11 cellular contexts compared by ENCODE assay signal in genomic region chr7:2845193-2845592, GRCh38. TPM values are rescaled to one million over a fixed set of nuclear protein-coding genes. Genes with fewer than 3 reads are reported as not detected.
DNase-seq lines count a peak whose midpoint lies in the region; ATAC-seq and TF ChIP-seq lines count a peak whose summit lies in the region.
"Had no signal": no experiment of that assay in that cellular context is flagged by ENCODE, and none has a peak within 500 bp of the region (broad histone marks: within the 10 kb centered on the region; RNA-seq: fewer than 3 reads in every experiment).

No MANE protein-coding gene starts in this region.

- TF ChIP-seq CTCF in MM.1S (IDR thresholded peaks at IDR 0.05; ENCODE audit: low read length) (no peak), osteoblast (IDR thresholded peaks at IDR 0.05; ENCODE audit: extremely low read depth, low read depth, low read length) (no peak)

- H3K27me3 Mint-ChIP-seq in activated CD4-positive, alpha-beta T cell treated with anti-CD3 and anti-CD28 coated beads for 36 hours, result no peaks in the 10 kb centered on the region

- H3K4me1 Mint-ChIP-seq in activated CD4-positive, alpha-beta T cell treated with anti-CD3 and anti-CD28 coated beads for 36 hours, result peaks cover 23% of the 10 kb centered on the region

- H3K4me2 ChIP-seq in MM.1S (ENCODE audit: low read depth, low read length) (peak overlapping the region; percentile 57; the same call in 1 of the 2 replicates), osteoblast (ENCODE audit: insufficient read depth, low read length) (peak overlapping the region; percentile 99)

- peak overlapping the region; percentile 14 for H3K27ac Mint-ChIP-seq in activated CD4-positive, alpha-beta T cell treated with anti-CD3 and anti-CD28 coated beads for 36 hours

- H3K36me3 Mint-ChIP-seq in activated CD4-positive, alpha-beta T cell treated with anti-CD3 and anti-CD28 coated beads for 36 hours (ENCODE audit: low read depth), result peaks cover 3% of the 10 kb centered on the region

- no peak for ATAC-seq in activated CD4-positive, alpha-beta T cell treated with anti-CD3 and anti-CD28 coated beads for 36 hours
- ATAC-seq in GM18909 (IDR thresholded peaks at IDR 0.05; ENCODE audit: poor library complexity, unreplicated experiment), result no peak

- no peaks in the 10 kb centered on the region for H3F3A ChIP-seq in MM.1S (ENCODE audit: insufficient read depth, low read length)

- H3K27ac ChIP-seq in MM.1S (ENCODE audit: low read length) (no peak overlapping the region), duodenal mucosa (ENCODE audit: low read depth, low read length) (no peak overlapping the region), osteoblast (ENCODE audit: low read depth, low read length) (no peak overlapping the region)

- CTCF ChIA-PET in activated CD4-positive, alpha-beta T cell treated with anti-CD3 and anti-CD28 coated beads for 36 hours (lab: Charles Lee), result interaction anchor here (0.6 to 1.1 kb wide), 3 partner anchors 19 to 226 kb away, joined by 3 to 6 read pairs (median 4); no protein-coding TSS in a partner anchor

- H3K36me3 ChIP-seq in MM.1S (replicated peaks; ENCODE audit: insufficient read depth, low read length) (no peaks in the 10 kb centered on the region), duodenal mucosa (ENCODE audit: control insufficient read depth in 1 of 2, insufficient read depth in 2 of 2, low read length in 2 of 2) (no peaks in the 10 kb centered on the region), osteoblast (ENCODE audit: insufficient read depth, low read length) (peaks cover 10% of the 10 kb centered on the region)
- H3K36me3 ChIP-seq: pancreas had no signal

- H2AFZ ChIP-seq in MM.1S (ENCODE audit: low read length) (peak overlapping the region; percentile 90), osteoblast (ENCODE audit: low read length) (peak overlapping the region; percentile 97)

- H3K4me3 ChIP-seq in MM.1S (ENCODE audit: low read length) (0 out of 2 replicates have a peak overlapping the region, but pooled peaks have one; percentile 74), duodenal mucosa (ENCODE audit: low read depth in 1 of 2, low read length in 2 of 2) (peak overlapping the region; percentile 72 to 86), osteoblast (ENCODE audit: insufficient read depth, low read length) (no peak overlapping the region)

- H3K9me2 ChIP-seq in MM.1S (replicated peaks; ENCODE audit: insufficient read depth, low read length), result no peaks in the 10 kb centered on the region

- H3K4me3 Mint-ChIP-seq in activated CD4-positive, alpha-beta T cell treated with anti-CD3 and anti-CD28 coated beads for 36 hours, result peak overlapping the region; percentile 71

- intact Hi-C loops in activated CD4-positive, alpha-beta T cell treated with anti-CD3 and anti-CD28 coated beads for 36 hours (cut with DNase I, micrococcal nuclease), result loop anchor here in 1 of 2 experiments (10.0 kb wide), 1 partner anchor 320 kb away; no protein-coding TSS in a partner anchor

- POLR2A ChIA-PET in activated CD4-positive, alpha-beta T cell treated with anti-CD3 and anti-CD28 coated beads for 36 hours (lab: Charles Lee), result no interaction called here

- H3K9me3 Mint-ChIP-seq in activated CD4-positive, alpha-beta T cell treated with anti-CD3 and anti-CD28 coated beads for 36 hours (ENCODE audit: low read depth), result no peaks in the 10 kb centered on the region

- H3K79me2 ChIP-seq in MM.1S (ENCODE audit: low read length) (peaks cover 24% of the 10 kb centered on the region), osteoblast (ENCODE audit: insufficient read depth, low read length) (peaks cover 36% of the 10 kb centered on the region)

- no peaks in the 10 kb centered on the region for H3K9me3 ChIP-seq in MM.1S (replicated peaks; ENCODE audit: insufficient read depth, low read length)
- H3K9me3 ChIP-seq in duodenal mucosa (ENCODE audit: control insufficient read depth in 1 of 2, low read length in 2 of 2), result no peaks in the 10 kb centered on the region
- H3K9me3 ChIP-seq in osteoblast (ENCODE audit: low read depth, low read length), result no peaks in the 10 kb centered on the region
- H3K9me3 ChIP-seq: pancreas had no signal

- H3K27me3 ChIP-seq in MM.1S (replicated peaks; ENCODE audit: insufficient read depth, low read length) (no peaks in the 10 kb centered on the region), duodenal mucosa (ENCODE audit: control insufficient read depth in 1 of 2, insufficient read depth in 2 of 2, low read length in 2 of 2) (no peaks in the 10 kb centered on the region), osteoblast (ENCODE audit: insufficient read depth, low read length) (no peaks in the 10 kb centered on the region)
- H3K27me3 ChIP-seq: pancreas had no signal

- H3K9ac ChIP-seq in MM.1S (ENCODE audit: low read length) (no peak overlapping the region), duodenal mucosa (ENCODE audit: low read depth in 1 of 2, low read length in 2 of 2) (no peak overlapping the region)

- DNase-seq in activated CD4-positive, alpha-beta T cell treated with anti-CD3 and anti-CD28 coated beads for 36 hours, result no peak
- no peak for DNase-seq in activated CD4-positive, alpha-beta T cell treated with anti-CD3 and anti-CD28 coated beads, Interleukin-2, amount 50 U/mL, for 4 hours
- DNase-seq in MM.1S, result no peak
- no peak for DNase-seq in osteoblast (ENCODE audit: insufficient read length, low spot score, missing footprints)
- DNase-seq in superior temporal gyrus (ENCODE audit: extremely low spot score), result no peak
- no peak for DNase-seq in NCI-H446 (lab: John Stamatoyannopoulos, UW)
- DNase-seq: EL; stimulated activated CD4-positive, alpha-beta T cell treated with anti-CD3 and anti-CD28 coated beads, Interleukin-2, amount 100 ng/mL, for 24 hours had no signal

- no peaks in the 10 kb centered on the region for H4K20me1 ChIP-seq in MM.1S (ENCODE audit: insufficient read depth, low read length)
- H4K20me1 ChIP-seq in osteoblast (ENCODE audit: insufficient read depth, low read length), result peaks cover 19% of the 10 kb centered on the region

- H3K4me1 ChIP-seq in MM.1S (ENCODE audit: low read length), result no peaks in the 10 kb centered on the region
- H3K4me1 ChIP-seq in duodenal mucosa (ENCODE audit: control insufficient read depth in 1 of 2, insufficient read depth in 2 of 2, low read length in 2 of 2), result peaks cover 15 to 19% of the 10 kb centered on the region in 2 donors
- H3K4me1 ChIP-seq in osteoblast (ENCODE audit: insufficient read depth, low read length), result peaks cover 17% of the 10 kb centered on the region

RNA-seq across cellular contexts. Expression of gene GNA12, which starts 1.1 kb away (rescaled TPM):
- total RNA-seq in activated CD4-positive, alpha-beta T cell treated with anti-CD3 and anti-CD28 coated beads for 36 hours, result 10 to 100 TPM; 19.5 to 22.6 TPM
- 27.1 and 32.7 TPM in 2 replicates for total RNA-seq in osteoblast
